24 cellular contexts compared by ENCODE assay signal in the genomic region with DNA sequence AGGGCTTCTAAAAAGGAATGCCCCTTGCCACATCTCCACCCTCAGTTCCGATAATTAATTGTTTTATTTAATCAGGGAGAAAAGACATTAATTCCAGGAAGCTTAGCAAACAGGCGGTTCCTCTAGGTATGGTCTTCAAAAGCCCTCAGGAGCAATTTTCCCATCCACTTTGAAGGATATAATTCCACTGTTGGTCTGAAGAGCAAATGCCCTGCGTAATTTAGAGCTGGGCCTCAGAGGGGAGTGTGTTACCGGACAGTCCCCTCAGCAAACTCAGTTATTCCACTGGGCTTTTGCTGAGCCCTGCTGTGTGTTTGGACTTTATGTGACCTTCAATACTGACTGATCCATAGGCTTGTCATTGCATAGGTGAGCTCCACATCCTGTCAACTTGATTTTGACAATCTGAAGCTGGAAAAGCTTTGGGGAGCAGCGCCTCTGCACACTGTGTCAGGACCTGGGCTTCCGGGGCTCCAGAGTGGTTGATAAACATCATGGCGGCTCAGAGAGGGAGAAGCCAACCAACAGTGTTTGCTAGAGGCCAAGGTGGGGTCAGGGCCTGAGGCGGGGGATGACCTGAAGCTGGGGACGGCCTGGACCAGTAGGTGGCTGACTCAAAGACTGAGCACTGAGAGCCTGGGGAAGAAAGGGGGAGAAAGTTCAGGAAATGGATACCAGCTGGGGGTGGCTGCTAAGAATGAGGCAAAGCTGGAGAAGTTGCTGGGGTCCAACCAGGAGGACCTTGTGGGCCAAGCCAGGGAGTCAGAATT. TPM values are rescaled to one million over a fixed set of nuclear protein-coding genes. Genes with fewer than 3 reads are reported as not detected.
"Had no signal": no experiment of that assay in that cellular context is flagged by ENCODE, and none has a peak within 500 bp of the region (broad histone marks: within the 10 kb centered on the region; RNA-seq: fewer than 3 reads in every experiment).

No MANE protein-coding gene starts in this region.

- H3K27me3 ChIP-seq: ascending aorta, heart right ventricle, sigmoid colon, spleen had no signal

- H3K36me3 Mint-ChIP-seq: activated naive CD4-positive, alpha-beta T cell treated with anti-CD3 and anti-CD28 coated beads, Interleukin-2, amount 10 ng/mL, durations not matched to agents 7 days and 5 days; mesothelial cell of epicardium had no signal

- H3K4me3 Mint-ChIP-seq: activated naive CD4-positive, alpha-beta T cell treated with anti-CD3 and anti-CD28 coated beads, Interleukin-2, amount 10 ng/mL, durations not matched to agents 7 days and 5 days; activated naive CD8-positive, alpha-beta T cell treated with anti-CD3 and anti-CD28 coated beads, Interleukin-2, amount 50 U/mL, for 24 hours; dendritic cell treated with granulocyte-macrophage colony-stimulating factor and Interleukin-4, amounts not matched to agents 40 ng/mL and 50 ng/mL, for 4 days; mesothelial cell of epicardium; nephron progenitor cell had no signal

- DNase-seq: activated CD4-positive, alpha-beta T cell treated with anti-CD3 and anti-CD28 coated beads, Interleukin-2, amount 50 U/mL, for 1 hour; activated CD4-positive, CD25-positive, alpha-beta regulatory T cell treated with anti-CD3 and anti-CD28 coated beads, Interleukin-2, amount 50 U/mL, for 72 hours; activated CD8-positive, alpha-beta memory T cell treated with anti-CD3 and anti-CD28 coated beads, Interleukin-2, amount 50 U/mL, for 48 hours; activated effector memory CD4-positive, alpha-beta T cell treated with Interleukin-2 at 50 U/mL for 16 hours; activated naive CD4-positive, alpha-beta T cell treated with anti-CD3 and anti-CD28 coated beads, Interleukin-2, amount 10 ng/mL, durations not matched to agents 7 days and 5 days; activated naive CD8-positive, alpha-beta T cell treated with anti-CD3 and anti-CD28 coated beads, Interleukin-2, amount 50 U/mL, for 24 hours; activated T-cell treated with anti-CD3 and anti-CD28 coated beads, Interleukin-2, amount 50 U/mL, for 48 hours; cerebellar nuclear complex; effector CD8-positive, alpha-beta T cell; heart right ventricle; nephron progenitor cell; nucleus accumbens; sigmoid colon; spleen; stimulated activated CD4-positive, alpha-beta T cell treated with anti-CD3 and anti-CD28 coated beads, Interleukin-4, amount 100 ng/mL, for 4 hours; stimulated activated naive CD4-positive, alpha-beta T cell; T1000 had no signal

- H3K4me3 ChIP-seq: ascending aorta, esophagus muscularis mucosa, gastroesophageal sphincter, heart right ventricle, lung, sigmoid colon, spleen had no signal

- H3K27ac Mint-ChIP-seq: activated naive CD4-positive, alpha-beta T cell treated with anti-CD3 and anti-CD28 coated beads, Interleukin-2, amount 10 ng/mL, durations not matched to agents 7 days and 5 days; activated naive CD8-positive, alpha-beta T cell treated with anti-CD3 and anti-CD28 coated beads, Interleukin-2, amount 50 U/mL, for 24 hours; dendritic cell treated with granulocyte-macrophage colony-stimulating factor and Interleukin-4, amounts not matched to agents 40 ng/mL and 50 ng/mL, for 4 days; mesothelial cell of epicardium; nephron progenitor cell had no signal

- H3K4me1 ChIP-seq: ascending aorta, gastroesophageal sphincter, sigmoid colon had no signal

- H3K36me3 ChIP-seq: ascending aorta, esophagus muscularis mucosa, gastroesophageal sphincter, heart right ventricle, sigmoid colon, spleen had no signal

- H3K4me1 Mint-ChIP-seq: activated naive CD4-positive, alpha-beta T cell treated with anti-CD3 and anti-CD28 coated beads, Interleukin-2, amount 10 ng/mL, durations not matched to agents 7 days and 5 days; mesothelial cell of epicardium; nephron progenitor cell had no signal

- H3K9me3 ChIP-seq: ascending aorta, esophagus muscularis mucosa, gastroesophageal sphincter, heart right ventricle, sigmoid colon, spleen had no signal

- ATAC-seq: activated naive CD8-positive, alpha-beta T cell treated with anti-CD3 and anti-CD28 coated beads, Interleukin-2, amount 50 U/mL, for 24 hours; gastroesophageal sphincter had no signal

- H3K9me3 Mint-ChIP-seq: activated naive CD4-positive, alpha-beta T cell treated with anti-CD3 and anti-CD28 coated beads, Interleukin-2, amount 10 ng/mL, durations not matched to agents 7 days and 5 days; activated naive CD8-positive, alpha-beta T cell treated with anti-CD3 and anti-CD28 coated beads, Interleukin-2, amount 50 U/mL, for 24 hours; dendritic cell treated with granulocyte-macrophage colony-stimulating factor and Interleukin-4, amounts not matched to agents 40 ng/mL and 50 ng/mL, for 4 days; mesothelial cell of epicardium had no signal

- H3K27ac ChIP-seq: ascending aorta, esophagus muscularis mucosa, gastroesophageal sphincter, sigmoid colon, spleen had no signal

RNA-seq across cellular contexts. Expression of a gene that starts 43.5 kb away (rescaled TPM):
- total RNA-seq: ascending aorta; T-helper 1 cell treated with Interleukin-12 subunit alpha and Interleukin-12 subunit beta and Interleukin-4 antibody, amounts not matched to agents 30 ng/mL and 1 ng/mL, for 36 hours had no signal
